Comparison of ENCODE assay signal across 8 cellular contexts in genomic region chr5:56816546-56817081, GRCh38. TPM values are rescaled to one million over a fixed set of nuclear protein-coding genes. Genes with fewer than 3 reads are reported as not detected.
DNase-seq lines count a peak whose midpoint lies in the region; ATAC-seq, FAIRE-seq and TF ChIP-seq lines count a peak whose summit lies in the region.

No MANE protein-coding gene starts in this region.

- peak overlapping the region; percentile 78 for H3K27ac ChIP-seq in GM12878 (ENCODE audit: control insufficient read depth, insufficient read depth)

- RAD21 ChIA-PET in GM12878 (lab: Charles Lee; ENCODE audit: unreplicated experiment), result interaction anchor here (1.8 kb wide), 1 partner anchor 11 kb away, joined by 4 read pairs; no protein-coding TSS in a partner anchor

- H3K4me2 ChIP-seq in GM12878 (ENCODE audit: control insufficient read depth, insufficient read depth), result peak overlapping the region; percentile 89

- no peaks in the 10 kb centered on the region for H4K20me1 ChIP-seq in GM12878 (ENCODE audit: control insufficient read depth, insufficient read depth)

- H3K9ac ChIP-seq in GM12878 (ENCODE audit: control insufficient read depth, insufficient read depth, low read length), result peak overlapping the region; percentile 77

- WGBS in GM12878 (ENCODE audit: insufficient coverage, insufficient replicate concordance, low lambda C conversion rate, missing lambda C conversion rate), result under 1% methylated on average over 39 of the region's 43 CpGs

- peak overlapping the region; percentile 97 for H3K4me3 ChIP-seq in GM12878
- H3K4me3 ChIP-seq in iPS-11a (ENCODE audit: low read depth, low read length), result peak overlapping the region; percentile 58
- peak overlapping the region; percentile 86 for H3K4me3 ChIP-seq in skeletal muscle cell (ENCODE audit: low read depth, low read length)

- peak overlapping the region; percentile 89 for H2AFZ ChIP-seq in GM12878 (ENCODE audit: control insufficient read depth, low read depth, low read length)

- FAIRE-seq in GM12878 (lab: Jason Lieb, UNC), result no peak

- no peaks in the 10 kb centered on the region for H3K9me3 ChIP-seq in GM12878 (replicated peaks; ENCODE audit: control insufficient read depth, insufficient read depth, low read length)

- no peaks in the 10 kb centered on the region for H3K36me3 ChIP-seq in GM12878 (ENCODE audit: control insufficient read depth in 2 of 2, insufficient read depth in 2 of 2, low read length in 1 of 2)

- H3K79me2 ChIP-seq in GM12878 (ENCODE audit: control insufficient read depth, insufficient read depth, low read length), result peaks cover 48% of the 10 kb centered on the region

- H3K27me3 ChIP-seq in GM12878 (replicated peaks in 1 of 2; ENCODE audit: control insufficient read depth in 2 of 2, insufficient read depth in 2 of 2, low read length in 1 of 2), result no peaks in the 10 kb centered on the region

- SMC1A ChIA-PET in GM12878 (lab: Charles Lee; ENCODE audit: uncharacterized antibody, unreplicated experiment), result interaction anchor here (1.2 to 4.4 kb wide), 2 partner anchors 19 to 36 kb away, joined by 3 to 64 read pairs; no protein-coding TSS in a partner anchor

- TF ChIP-seq CTCF in GM12878 (IDR thresholded peaks at IDR 0.05 in 2 of 3, conservative IDR thresholded peaks at IDR 0.05 in 1 of 3; ENCODE audit: control insufficient read depth in 2 of 3, extremely low read depth in 1 of 3, insufficient read depth in 1 of 3, low read depth in 3 of 3, low read length in 3 of 3), result no peak

- TF ChIP-seq POLR2A in GM12878 (IDR thresholded peaks at IDR 0.05; ENCODE audit: low read depth, low read length), result peak; percentile 48

- BruUV-seq in GM12878 (replicated peaks; lab: Mats Ljungman, UMichigan), result no TSS peak

- peak; percentile 38 for DNase-seq in GDM1 (lab: John Stamatoyannopoulos, UW)
- DNase-seq in HuH-7 (ENCODE audit: low spot score), result peak; percentile 48
- peak; percentile 32 to 88 (median 48) for DNase-seq in T-helper 2 cell
- DNase-seq in GM12878 (ENCODE audit: low read depth, low spot score), result no peak
- DNase-seq in skeletal muscle cell (ENCODE audit: low read depth), result no peak
- DNase-seq in NCI-H774 (lab: John Stamatoyannopoulos, UW), result no peak

- TF ChIP-seq EP300 in GM12878 (IDR thresholded peaks at IDR 0.05; ENCODE audit: borderline replicate concordance in 1 of 2, control insufficient read depth in 1 of 2, low read depth in 2 of 2, low read length in 2 of 2), result no peak

- no peak for TF ChIP-seq RAD21 in GM12878 (IDR thresholded peaks at IDR 0.05; ENCODE audit: insufficient read depth, low read depth, low read length)

- H3K4me1 ChIP-seq in GM12878 (ENCODE audit: control insufficient read depth, insufficient read depth, low read length), result peaks cover 23% of the 10 kb centered on the region

- intact Hi-C loops in GM12878 (cut with micrococcal nuclease; ENCODE audit: unreplicated experiment), result loop anchor here (1.0 to 5.0 kb wide), 6 partner anchors 124 to 544 kb away; no protein-coding TSS in a partner anchor

- ATAC-seq in GM21528 (IDR thresholded peaks at IDR 0.05; ENCODE audit: low FRiP score, unreplicated experiment) (peak; percentile 41), GM12878 (peak; percentile 66)

- CTCF ChIA-PET in GM12878 (lab: Yijun Ruan, JAX), result no interaction called here

- POLR2A ChIA-PET in GM12878 (lab: Charles Lee), result interaction anchor here (0.6 to 1.0 kb wide), 2 partner anchors 22 to 147 kb away, joined by 3 read pairs; no protein-coding TSS in a partner anchor

- in situ Hi-C loops in GM12878 (cut with MboI), result no loop called here

TF ChIP-seq in GM12878, 131 proteins besides CTCF, POLR2A, EP300 and RAD21 (continues in another document):
- TF ChIP-seq TAF1 (IDR thresholded peaks at IDR 0.05; ENCODE audit: borderline replicate concordance, low read depth, low read length) (peak; percentile 29; the same call in 1 of the 2 replicates), ZNF207 (IDR thresholded peaks at IDR 0.05; ENCODE audit: borderline replicate concordance) (peak; percentile 76; the same call in 1 of the 2 replicates), SMARCA5 (IDR thresholded peaks at IDR 0.05) (peak; percentile 33; the same call in 1 of the 2 replicates), YY1 (IDR thresholded peaks at IDR 0.05; ENCODE audit: low read depth, low read length) (peak; percentile 85), FOXK2 (IDR thresholded peaks at IDR 0.05) (no peak), SREBF2 (IDR thresholded peaks at IDR 0.05; ENCODE audit: low read length) (no peak), CHD2 (IDR thresholded peaks at IDR 0.05; ENCODE audit: borderline replicate concordance, low read depth, low read length) (no peak), BMI1 (IDR thresholded peaks at IDR 0.05; ENCODE audit: borderline replicate concordance) (no peak), E2F4 (IDR thresholded peaks at IDR 0.05; ENCODE audit: low read depth, low read length) (no peak), POU2F2 (IDR thresholded peaks at IDR 0.05; ENCODE audit: borderline replicate concordance, low read depth, low read length) (0 out of 3 replicates have a peak, but pooled peaks have one; percentile 54), ZBTB40 (IDR thresholded peaks at IDR 0.05; ENCODE audit: borderline replicate concordance) (peak; percentile 46; the same call in 1 of the 2 replicates), POLR2AphosphoS2 (IDR thresholded peaks at IDR 0.05; ENCODE audit: low read depth, low read length) (no peak), POLR2AphosphoS5 (IDR thresholded peaks at IDR 0.05; ENCODE audit: low read length) (0 out of 2 replicates have a peak, but pooled peaks have one; percentile 34), HDGF (IDR thresholded peaks at IDR 0.05) (0 out of 2 replicates have a peak, but pooled peaks have one; percentile 49), IKZF1 (conservative IDR thresholded peaks at IDR 0.05) (peak; percentile 22)

RNA-seq across cellular contexts. Expression of gene MAP3K1, which starts 1.3 kb away (rescaled TPM):
- total RNA-seq in GM12878 (2013; cell fraction: nucleolus; rRNA removed), result 33.9 and 34.8 TPM in 2 replicates
- total RNA-seq in GM12878 (2014; rRNA removed) (17.7 and 20.7 TPM in 2 replicates), GM12878 (2014; rRNA removed; fragmentation: Illumina TruSeq; extraction: Trizol) (19.0 and 19.7 TPM in 2 replicates), GM12878 (2021) (17.0 and 17.1 TPM in 2 replicates)
- 2.0 TPM for polyA plus RNA-seq in GM12878 (2011; ENCODE audit: low read depth)
- polyA plus RNA-seq in GM12878 (2011; rRNA removed) (24.6 and 30.8 TPM in 2 replicates), GM12878 (2014; fragmentation: Illumina TruSeq; extraction: Trizol) (13.0 and 15.1 TPM in 2 replicates), GM12878 (2014; fragmentation: Nextera tagmentation; extraction: Ambion mirVana) (10 to 100 TPM in 1 of 2 experiments, 1 to 10 TPM in 1; 7.5 to 12.1 TPM), GM12878 (2014; rRNA removed) (7.9 and 8.2 TPM in 2 replicates), GM12878 (2016; fragmentation: Nextera tagmentation; extraction: Ambion mirVana) (10 to 100 TPM in 1 of 2 experiments, 1 to 10 TPM in 1; 8.6 to 10.2 TPM)
- 9.9 and 11.9 TPM in 2 replicates for polyA plus RNA-seq in GM12878 (2011; cell fraction: cytosol; rRNA removed)
- 16.4 and 19.2 TPM in 2 replicates for polyA plus RNA-seq in GM12878 (2011; cell fraction: nucleus; rRNA removed)
- 3.7 and 4.8 TPM in 2 replicates for polyA plus RNA-seq in GM12878 (2012)
- 42.3 and 54.1 TPM in 2 replicates for polyA minus RNA-seq in GM12878 (2011; rRNA and poly(A)+ RNA removed)
- 16.8 and 17.9 TPM in 2 replicates for polyA minus RNA-seq in GM12878 (2011; cell fraction: cytosol; rRNA and poly(A)+ RNA removed)
- polyA minus RNA-seq in GM12878 (2011; cell fraction: nucleus; rRNA and poly(A)+ RNA removed), result 17.5 and 20.8 TPM in 2 replicates

Comparison
In these comparisons a context has a peak if more than half of its experiments do, and no peak if none do; other contexts are left out.
1. DNase-seq: peak in GDM1 (single experiment), HuH-7 (single experiment) and T-helper 2 cell (5 of 5); none in GM12878 (single experiment), skeletal muscle cell (single experiment) and NCI-H774 (single experiment).
2. Peak in every context shown above with its lines, with median percentiles within 50 percentile points of each other: H3K4me3 ChIP-seq.